ENCODE assay signal across 7 cellular contexts in the genomic region with DNA sequence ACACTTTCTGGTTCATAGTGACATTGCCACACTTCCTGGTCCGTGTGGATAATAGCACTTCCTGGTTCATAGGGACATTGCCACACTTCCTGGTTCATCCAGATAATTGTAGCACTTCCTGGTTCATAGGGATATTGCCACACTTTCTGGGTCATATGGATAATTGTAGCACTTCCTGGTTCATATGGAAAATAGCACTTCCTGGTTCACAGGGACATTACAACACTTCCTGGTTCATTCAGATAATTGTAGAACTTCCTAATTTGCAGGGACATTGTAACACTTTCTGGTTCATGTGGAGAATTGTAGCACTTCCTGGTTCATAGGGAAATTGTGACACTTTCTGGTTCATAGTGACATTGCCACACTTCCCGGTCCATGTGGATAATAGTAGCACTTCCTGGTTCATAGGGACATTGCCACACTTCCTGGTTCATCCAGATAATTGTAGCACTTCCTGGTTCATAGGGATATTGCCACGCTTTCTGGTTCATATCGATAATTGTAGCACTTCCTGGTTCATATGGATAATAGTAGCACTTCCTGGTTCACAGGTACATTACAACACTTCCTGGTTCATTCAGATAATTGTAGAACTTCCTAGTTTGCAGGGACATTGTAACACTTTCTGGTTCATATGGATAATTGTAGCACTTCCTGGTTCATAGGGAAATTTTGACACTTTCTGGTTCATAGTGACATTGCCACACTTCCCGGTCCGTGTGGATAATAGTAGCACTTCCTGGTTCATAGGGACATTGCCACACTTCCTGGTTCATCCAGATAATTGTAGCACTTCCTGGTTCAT. TPM values are rescaled to one million over a fixed set of nuclear protein-coding genes. Genes with fewer than 3 reads are reported as not detected.
DNase-seq lines count a peak whose midpoint lies in the region; ATAC-seq, FAIRE-seq and TF ChIP-seq lines count a peak whose summit lies in the region.
"Not testable (repeated sequence)": the region's sequence is repeated elsewhere in the genome, so short reads cannot be mapped to it uniquely, and the experiment has no call there.

No MANE protein-coding gene starts in this region.

- TF ChIP-seq RAD21 in K562 (CRISPR knock-in tag; conservative IDR thresholded peaks at IDR 0.05 in 1 of 2, IDR thresholded peaks at IDR 0.05 in 1 of 2): not testable (repeated sequence)

- POLR2A ChIA-PET in Caco-2 (lab: Charles Lee); K562 (lab: Yijun Ruan, JAX): not testable (repeated sequence)

- not testable (repeated sequence) for H3K4me1 Mint-ChIP-seq in Caco-2 (ENCODE audit: low read depth, unreplicated experiment)
- H3K4me1 Mint-ChIP-seq in activated T-cell treated with anti-CD3 and anti-CD28 coated beads, Interleukin-2, amount 50 U/mL, for 4 hours (ENCODE audit: low read depth): peaks cover 42% of the 10 kb centered on the region

- not testable (repeated sequence) for H4K20me1 ChIP-seq in K562 (replicated peaks; ENCODE audit: control insufficient read depth, insufficient read depth, low read length)

- H3K36me3 Mint-ChIP-seq in Caco-2 (ENCODE audit: insufficient read depth, unreplicated experiment): peaks cover 68% of the 10 kb centered on the region
- H3K36me3 Mint-ChIP-seq in activated T-cell treated with anti-CD3 and anti-CD28 coated beads, Interleukin-2, amount 50 U/mL, for 4 hours (ENCODE audit: insufficient read depth): peaks cover 53% of the 10 kb centered on the region

- not testable (repeated sequence) for H3K79me2 ChIP-seq in K562 (ENCODE audit: control insufficient read depth, insufficient read depth, low read length)

- CTCF ChIA-PET in Caco-2 (lab: Charles Lee); K562 (lab: Yijun Ruan, JAX; ENCODE audit: low intra/inter-chr PET ratio): not testable (repeated sequence)

- not testable (repeated sequence) for TF ChIP-seq CTCF in Caco-2 (IDR thresholded peaks at IDR 0.05; ENCODE audit: insufficient read depth in 1 of 2, low read depth in 1 of 2, low read length in 1 of 2, severe bottlenecking in 1 of 2, unreplicated experiment in 1 of 2); K562 (IDR thresholded peaks at IDR 0.05 in 2 of 3, conservative IDR thresholded peaks at IDR 0.05 in 1 of 3; ENCODE audit: insufficient read depth in 2 of 3, low read depth in 1 of 3, low read length in 3 of 3); left ventricle myocardium inferior (IDR thresholded peaks at IDR 0.05; ENCODE audit: borderline replicate concordance)

- DNase-seq in Caco-2 (peak in 1 of 2 experiments; percentile 24), LHCN-M2 (ENCODE audit: low read depth) (peak; percentile 41), T-helper 1 cell (peak; percentile 13 to 74 (median 37)), K562 (ENCODE audit: extremely low read depth in 1 of 4, low spot score in 3 of 4) (peak in 2 of 4 experiments; percentile 9 to 56)
- peak; percentile 22 for DNase-seq in activated T-cell treated with anti-CD3 and anti-CD28 coated beads, Interleukin-2, amount 50 U/mL, for 4 hours
- DNase-seq in left ventricle myocardium inferior: not testable (repeated sequence)

- not testable (repeated sequence) for ATAC-seq in activated T-cell treated with anti-CD3 and anti-CD28 coated beads, Interleukin-2, amount 50 U/mL, for 4 hours; K562

- in situ Hi-C loops in K562 (cut with MboI): not testable (repeated sequence)

- WGBS in K562 (ENCODE audit: insufficient coverage, low coverage, missing lambda C conversion rate): 5% methylated on average over 6 of the region's 6 CpGs

- intact Hi-C loops in Caco-2 (cut with micrococcal nuclease; ENCODE audit: unreplicated experiment); K562 (cut with micrococcal nuclease); left ventricle myocardium inferior (cut with micrococcal nuclease): not testable (repeated sequence)

- peak overlapping the region; percentile 82 for H2AFZ ChIP-seq in K562 (ENCODE audit: low read depth, low read length)

- not testable (repeated sequence) for H3K4me3 ChIP-seq in Caco-2 (ENCODE audit: low read depth, low read length); K562; left ventricle myocardium inferior; skeletal muscle tissue (ENCODE audit: low read length in 3 of 3)

- peak overlapping the region; percentile 67 for H3K4me2 ChIP-seq in K562 (ENCODE audit: insufficient read depth, low read length)

- H3K27ac ChIP-seq in K562 (ENCODE audit: extremely low read depth, low read depth, low read length) (peak overlapping the region; percentile 93), left ventricle myocardium inferior (replicated peaks) (peak overlapping the region; percentile 57), skeletal muscle tissue (ENCODE audit: low read depth, low read length) (peak overlapping the region; percentile 14)

- BruUV-seq in Caco-2 (replicated peaks; lab: Mats Ljungman, UMichigan); K562 (replicated peaks; lab: Mats Ljungman, UMichigan): not testable (repeated sequence)

- not testable (repeated sequence) for TF ChIP-seq EP300 in K562 (IDR thresholded peaks at IDR 0.05; ENCODE audit: low read length)

- H3K9me3 ChIP-seq in Caco-2: peaks cover 15% of the 10 kb centered on the region
- H3K9me3 ChIP-seq in K562 (replicated peaks; ENCODE audit: control insufficient read depth, insufficient read depth, low read depth, low read length): peaks cover 36% of the 10 kb centered on the region
- peaks cover 28% of the 10 kb centered on the region for H3K9me3 ChIP-seq in left ventricle myocardium inferior (replicated peaks)
- H3K9me3 ChIP-seq in skeletal muscle tissue (ENCODE audit: control insufficient read depth in 3 of 3, low read length in 3 of 3): not testable (repeated sequence)

- H3K27me3 ChIP-seq in Caco-2 (replicated peaks; ENCODE audit: control insufficient read depth, insufficient read depth, low read length); K562 (ENCODE audit: control insufficient read depth in 2 of 2, insufficient read depth in 2 of 2, low read length in 2 of 2); left ventricle myocardium inferior (ENCODE audit: low read depth); skeletal muscle tissue (ENCODE audit: control insufficient read depth in 3 of 3, insufficient read depth in 3 of 3, low read length in 3 of 3): not testable (repeated sequence)

- not testable (repeated sequence) for H3K9ac ChIP-seq in K562 (ENCODE audit: insufficient read depth in 1 of 2, low read depth in 2 of 2, low read length in 2 of 2); skeletal muscle tissue (ENCODE audit: low read depth in 1 of 3, low read length in 3 of 3)

- H3K36me3 ChIP-seq in Caco-2 (ENCODE audit: control insufficient read depth, insufficient read depth, low read length) (peaks cover 10% of the 10 kb centered on the region), K562 (ENCODE audit: control insufficient read depth, insufficient read depth, low read length) (peaks cover 13% of the 10 kb centered on the region; the same call in 2 of the 3 replicates), left ventricle myocardium inferior (peaks cover 29% of the 10 kb centered on the region), skeletal muscle tissue (ENCODE audit: control insufficient read depth in 3 of 3, insufficient read depth in 3 of 3, low read length in 3 of 3) (peaks cover 12 to 17% (median 12%) of the 10 kb centered on the region in 3 donors)

- TF ChIP-seq POLR2A in K562 (conservative IDR thresholded peaks at IDR 0.05): not testable (repeated sequence)

- not testable (repeated sequence) for H3K4me1 ChIP-seq in Caco-2; K562 (replicated peaks in 1 of 2; ENCODE audit: control insufficient read depth in 2 of 2, insufficient read depth in 2 of 2, low read length in 2 of 2); skeletal muscle tissue (ENCODE audit: control insufficient read depth in 3 of 3, insufficient read depth in 3 of 3, low read length in 3 of 3)
- H3K4me1 ChIP-seq in left ventricle myocardium inferior: peaks cover 13% of the 10 kb centered on the region

- H3K27me3 Mint-ChIP-seq in Caco-2 (ENCODE audit: insufficient read depth, unreplicated experiment); activated T-cell treated with anti-CD3 and anti-CD28 coated beads, Interleukin-2, amount 50 U/mL, for 4 hours (ENCODE audit: low read depth): not testable (repeated sequence)

- not testable (repeated sequence) for H3K4me3 Mint-ChIP-seq in Caco-2 (ENCODE audit: unreplicated experiment)
- H3K4me3 Mint-ChIP-seq in activated T-cell treated with anti-CD3 and anti-CD28 coated beads, Interleukin-2, amount 50 U/mL, for 4 hours: peak overlapping the region; percentile 63

- not testable (repeated sequence) for H3K9me1 ChIP-seq in K562 (ENCODE audit: control insufficient read depth, insufficient read depth, low read length)

- H3K9me3 Mint-ChIP-seq in Caco-2 (ENCODE audit: unreplicated experiment): peaks cover 26% of the 10 kb centered on the region
- H3K9me3 Mint-ChIP-seq in activated T-cell treated with anti-CD3 and anti-CD28 coated beads, Interleukin-2, amount 50 U/mL, for 4 hours: peaks cover 40% of the 10 kb centered on the region

- FAIRE-seq in K562 (lab: Jason Lieb, UNC): not testable (repeated sequence)

- peak overlapping the region; percentile 83 for H3K27ac Mint-ChIP-seq in Caco-2 (ENCODE audit: unreplicated experiment)

RNA-seq across cellular contexts. Expression of gene CD99, which starts 60.0 kb away (rescaled TPM):
- total RNA-seq in Caco-2 (2022) (362 and 407 TPM in 2 replicates), LHCN-M2 (2014; rRNA removed) (282 and 322 TPM in 2 replicates), K562 (2014; rRNA removed) (46.4 and 55.3 TPM in 2 replicates), K562 (2014; rRNA removed; fragmentation: Illumina TruSeq; extraction: Trizol) (23.6 and 23.9 TPM in 2 replicates), K562 (2015; rRNA removed; fragmentation: Illumina TruSeq; extraction: Trizol) (33.3 and 34.5 TPM in 2 replicates), K562 (2021) (41.2 and 42.3 TPM in 2 replicates), left ventricle myocardium inferior (306 TPM), skeletal muscle tissue (122 TPM)
- polyA plus RNA-seq in LHCN-M2 (2012): 630 TPM
- total RNA-seq in activated T-cell treated with anti-CD3 and anti-CD28 coated beads, Interleukin-2, amount 50 U/mL, for 4 hours: 100 to 1,000 TPM; 138 to 219 (median 164) TPM
- 25.2 and 28.2 TPM in 2 replicates for total RNA-seq in K562 (2011; cell fraction: chromatin; rRNA removed; ENCODE audit: low replicate concordance)
- 23.9 and 33.5 TPM in 2 replicates for total RNA-seq in K562 (2011; cell fraction: nucleolus; rRNA removed)
- 36.3 and 51.0 TPM in 2 replicates for total RNA-seq in K562 (2011; cell fraction: nucleoplasm; rRNA removed)
- polyA plus RNA-seq in K562 (2011; rRNA removed) (10.8 and 21.3 TPM in 2 replicates), K562 (2014; fragmentation: Illumina TruSeq; extraction: Trizol) (40.2 and 41.6 TPM in 2 replicates), K562 (2014; fragmentation: Nextera tagmentation; extraction: Ambion mirVana) (1 to 10 TPM; 5.0 to 5.6 TPM), K562 (2014; rRNA removed) (38.4 and 41.5 TPM in 2 replicates)
- 29.0 and 37.1 TPM in 2 replicates for polyA plus RNA-seq in K562 (2011; cell fraction: cytosol; rRNA removed)
- polyA plus RNA-seq in K562 (2011; cell fraction: nucleus; rRNA removed): 16.6 and 29.9 TPM in 2 replicates
- polyA plus RNA-seq in K562 (2012): 55.5 and 80.3 TPM in 2 replicates
- polyA minus RNA-seq in K562 (2011; rRNA and poly(A)+ RNA removed): 8.0 and 17.6 TPM in 2 replicates
- polyA minus RNA-seq in K562 (2011; cell fraction: cytosol; rRNA and poly(A)+ RNA removed): 19.2 and 24.3 TPM in 2 replicates
- 3.6 and 8.8 TPM in 2 replicates for polyA minus RNA-seq in K562 (2011; cell fraction: nucleus; rRNA and poly(A)+ RNA removed)

Comparison
In these comparisons a context has a peak if more than half of its experiments do, and no peak if none do; other contexts are left out.
1. H3K27ac ChIP-seq: peak in every context shown above with its lines; median percentile 93 in K562; 57 in left ventricle myocardium inferior; 14 in skeletal muscle tissue.